8 cellular contexts compared by ENCODE assay signal in the genomic region with DNA sequence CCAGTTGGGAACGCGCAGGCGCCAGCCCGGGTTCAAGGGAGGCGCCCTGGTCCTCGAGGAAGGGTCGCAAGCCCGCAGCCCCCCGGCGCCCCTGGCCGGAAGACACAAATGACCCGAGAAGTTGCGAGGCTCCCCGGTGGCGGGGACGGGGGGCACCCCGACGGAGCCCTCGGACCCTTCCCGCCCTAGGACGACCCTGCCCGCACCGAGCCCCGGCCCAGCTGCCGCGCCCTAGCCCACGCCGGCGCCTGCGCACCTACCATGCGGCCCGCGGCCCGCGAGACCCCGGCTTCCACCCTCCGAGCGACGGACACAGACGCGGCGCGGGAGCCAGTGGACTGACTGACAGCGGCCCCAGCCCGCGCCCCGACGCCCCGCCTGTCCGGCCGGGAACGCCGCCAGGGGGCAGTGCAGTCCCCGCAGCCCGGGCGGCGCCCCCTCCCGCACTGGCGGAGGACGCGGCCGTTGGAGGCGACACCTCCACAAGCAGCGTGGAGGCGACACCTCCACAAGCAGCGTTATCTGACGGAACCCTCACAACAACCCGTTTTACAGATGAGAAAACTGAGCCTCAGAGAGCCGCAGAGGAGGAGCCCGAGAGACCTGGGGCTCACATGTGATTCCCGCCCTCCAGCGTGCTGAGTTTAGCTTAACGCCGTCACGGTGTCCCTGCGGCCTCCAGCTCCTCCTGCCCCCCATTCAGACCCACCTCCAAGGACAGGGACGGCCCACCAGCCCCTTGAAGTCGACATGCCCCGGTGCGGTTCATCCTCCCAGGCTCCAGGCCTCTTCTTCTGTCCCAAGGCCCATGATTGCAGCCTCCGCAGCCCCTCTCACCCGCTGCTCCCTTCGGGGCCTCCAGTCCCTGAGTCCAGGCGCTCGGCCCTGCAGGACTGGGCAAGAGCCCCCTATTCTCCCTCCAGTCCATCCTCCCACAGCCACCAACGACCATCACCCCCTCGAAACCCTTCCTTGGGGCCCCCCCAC. TPM values are rescaled to one million over a fixed set of nuclear protein-coding genes. Genes with fewer than 3 reads are reported as not detected.
DNase-seq lines count a peak whose midpoint lies in the region; ATAC-seq and TF ChIP-seq lines count a peak whose summit lies in the region.

A gene with protein sequence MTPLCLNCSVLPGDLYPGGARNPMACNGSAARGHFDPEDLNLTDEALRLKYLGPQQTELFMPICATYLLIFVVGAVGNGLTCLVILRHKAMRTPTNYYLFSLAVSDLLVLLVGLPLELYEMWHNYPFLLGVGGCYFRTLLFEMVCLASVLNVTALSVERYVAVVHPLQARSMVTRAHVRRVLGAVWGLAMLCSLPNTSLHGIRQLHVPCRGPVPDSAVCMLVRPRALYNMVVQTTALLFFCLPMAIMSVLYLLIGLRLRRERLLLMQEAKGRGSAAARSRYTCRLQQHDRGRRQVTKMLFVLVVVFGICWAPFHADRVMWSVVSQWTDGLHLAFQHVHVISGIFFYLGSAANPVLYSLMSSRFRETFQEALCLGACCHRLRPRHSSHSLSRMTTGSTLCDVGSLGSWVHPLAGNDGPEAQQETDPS (minus strand): TSS at position 347 of the 987 bp plus-strand sequence. CDS start 84 bp downstream, at position 263.

- peaks cover 0 to 26% of the 10 kb centered on the region in 2 donors for H3K4me1 ChIP-seq in lung (ENCODE audit: control insufficient read depth in 2 of 2, insufficient read depth in 2 of 2, low read length in 2 of 2)

- WGBS in lung, 2 donors = 15 to 22% methylated on average over 76 to 87 of the region's 87 CpGs

- no peaks in the 10 kb centered on the region for H3K9me3 ChIP-seq in lung (ENCODE audit: control insufficient read depth in 2 of 2, insufficient read depth in 1 of 2, low read length in 1 of 2)

- H3K4me3 ChIP-seq in GM12865 (ENCODE audit: low read depth, low read length) (no peak within 1 kb of the TSS), lung (peak within 1 kb of the TSS; percentile 47)

- ATAC-seq in HG03520 (IDR thresholded peaks at IDR 0.05; ENCODE audit: unreplicated experiment) (peak; percentile 58), lung (ENCODE audit: insufficient read depth, low FRiP score) (peak; percentile 43), GM21515 (IDR thresholded peaks at IDR 0.05; ENCODE audit: unreplicated experiment) (no peak)

- peak within 1 kb of the TSS in 1 of 2 donors; percentile 57 for H3K27ac ChIP-seq in lung (ENCODE audit: low read depth in 1 of 2, low read length in 1 of 2)

- DNase-seq in GM12865 (ENCODE audit: low read depth) (peak; percentile 77), cerebellum (ENCODE audit: low spot score) (peak; percentile 57), lung (ENCODE audit: low spot score) (peak; percentile 37), DMS153 treated with DMSO at 0.1 percent for 48 hours (lab: John Stamatoyannopoulos, UW; ENCODE audit: unreplicated experiment) (no peak)
- DNase-seq in activated CD4-positive, CD25-positive, alpha-beta regulatory T cell treated with anti-CD3 and anti-CD28 coated beads, Interleukin-2, amount 50 U/mL, for 16 hours (ENCODE audit: low read depth, low spot score) = peak; percentile 34
- peak; percentile 55 for DNase-seq in stimulated activated CD8-positive, alpha-beta memory T cell treated with anti-CD3 and anti-CD28 coated beads, Interleukin-12 subunit alpha, Interleukin-12 subunit beta, amount 100 ng/mL, for 4 hours (ENCODE audit: low read depth)

- H3K27me3 ChIP-seq in lung (ENCODE audit: control insufficient read depth, insufficient read depth) = no peaks in the 10 kb centered on the region

- TF ChIP-seq CTCF in GM12865 (IDR thresholded peaks at IDR 0.05; ENCODE audit: insufficient read depth, low read depth, low read length, missing control alignments) (peak; percentile 80), lung (IDR thresholded peaks at IDR 0.05; ENCODE audit: control extremely low read depth, extremely low read depth) (peak; percentile 81)

- no peaks in the 10 kb centered on the region for H3K36me3 ChIP-seq in lung (ENCODE audit: control insufficient read depth in 2 of 2, insufficient read depth in 2 of 2, low read length in 2 of 2)

RNA-seq across cellular contexts. Expression of the gene that starts here (rescaled TPM):
- 0.73 TPM for total RNA-seq in cerebellum
- total RNA-seq in lung = 1 to 10 TPM in 1 of 2 donors, under 1 TPM in 1; 0.65 to 1.2 TPM
- polyA plus RNA-seq in lung = under 1 TPM; 0.72 to 0.89 TPM

Comparison
In these comparisons a context has a peak if more than half of its experiments do, and no peak if none do; other contexts are left out.
1. Peak in DNase-seq in cerebellum; RNA of the gene not detected or under 1 TPM.